ENCODE assay signal across 15 cellular contexts in the genomic region with DNA sequence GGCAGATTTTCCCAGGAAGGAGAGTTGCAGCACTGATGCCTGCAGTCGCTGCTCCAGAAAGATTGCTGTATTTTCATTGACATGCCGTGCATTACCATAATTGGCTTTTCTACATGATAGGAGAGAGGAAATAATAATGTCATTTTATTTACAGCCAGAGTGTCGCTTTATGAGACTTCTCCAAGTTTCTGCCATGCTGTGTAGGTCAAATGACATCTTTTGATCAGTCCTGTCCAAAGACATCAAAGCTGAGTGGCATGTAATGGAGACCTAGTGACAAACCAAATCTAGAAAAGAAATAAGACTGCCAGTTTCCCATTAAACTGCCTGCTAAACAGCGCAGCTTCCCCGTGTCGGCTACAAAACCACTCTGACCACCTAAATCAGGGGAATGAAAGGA.
"Had no signal": no experiment of that assay in that cellular context is flagged by ENCODE, and none has a peak within 500 bp of the region (broad histone marks: within the 10 kb centered on the region; RNA-seq: fewer than 3 reads in every experiment).

No MANE protein-coding gene starts in this region.

- DNase-seq: effector CD8-positive, alpha-beta T cell; heart left ventricle; hippocampal formation; mammary epithelial cell; mucosa of descending colon; naive thymus-derived CD8-positive, alpha-beta T cell; sigmoid colon; stimulated activated CD4-positive, alpha-beta T cell treated with anti-CD3 and anti-CD28 coated beads, Interleukin-2, amount 100 ng/mL, for 24 hours; stimulated activated CD4-positive, alpha-beta T cell treated with anti-CD3 and anti-CD28 coated beads, Interleukin-4, amount 100 ng/mL, for 4 hours; stimulated activated naive CD4-positive, alpha-beta T cell; stomach; substantia nigra; trophoblast cell had no signal

- H3K9me3 Mint-ChIP-seq: naive thymus-derived CD8-positive, alpha-beta T cell had no signal

- H3K27me3 Mint-ChIP-seq: naive thymus-derived CD8-positive, alpha-beta T cell had no signal

- H3K4me3 Mint-ChIP-seq: naive thymus-derived CD8-positive, alpha-beta T cell had no signal

- ATAC-seq: esophagus mucosa; left lobe of liver; mucosa of descending colon; naive thymus-derived CD8-positive, alpha-beta T cell had no signal
